ENCODE assay signal across 18 cellular contexts in the genomic region with DNA sequence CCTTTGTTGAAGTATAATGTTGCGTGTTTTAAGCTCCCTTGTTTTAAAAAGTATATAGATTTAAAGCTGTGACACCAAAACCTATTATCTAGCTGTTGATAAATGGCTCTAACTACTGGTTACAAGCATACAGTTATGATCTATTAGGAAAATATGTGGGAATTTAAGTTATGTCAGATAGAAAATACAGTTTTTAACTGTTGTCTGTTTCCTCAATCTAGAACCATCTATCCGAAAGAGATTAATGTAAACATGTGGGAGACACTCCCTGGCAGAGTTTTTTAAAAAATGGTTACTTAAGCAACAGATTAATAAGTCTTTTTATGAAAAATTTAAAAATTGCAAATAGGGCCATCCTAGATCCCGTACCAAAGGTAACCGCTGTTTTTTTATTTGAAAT. TPM values are rescaled to one million over a fixed set of nuclear protein-coding genes. Genes with fewer than 3 reads are reported as not detected.
DNase-seq lines count a peak whose midpoint lies in the region; ATAC-seq and TF ChIP-seq lines count a peak whose summit lies in the region.
"Had no signal": no experiment of that assay in that cellular context is flagged by ENCODE, and none has a peak within 500 bp of the region (broad histone marks: within the 10 kb centered on the region; RNA-seq: fewer than 3 reads in every experiment).

No MANE protein-coding gene starts in this region.

- H3K4me1 ChIP-seq in ovary (ENCODE audit: insufficient read depth) = no peaks in the 10 kb centered on the region
- H3K4me1 ChIP-seq in effector memory CD4-positive, alpha-beta T cell (ENCODE audit: control insufficient read depth, insufficient read depth, low read length, poor library complexity, severe bottlenecking) = no peaks in the 10 kb centered on the region
- H3K4me1 ChIP-seq: BE2C had no signal

- WGBS in ovary, 3 donors = 83 to 87% (median 85%) methylated on average over 4 of the region's 4 CpGs

- no peaks in the 10 kb centered on the region for H3K9me3 ChIP-seq in SK-N-MC (ENCODE audit: low read depth, low read length)
- no peaks in the 10 kb centered on the region for H3K9me3 ChIP-seq in T-helper 17 cell (ENCODE audit: control insufficient read depth, low read length, poor library complexity, severe bottlenecking)
- H3K9me3 ChIP-seq in ovary = no peaks in the 10 kb centered on the region
- H3K9me3 ChIP-seq in effector memory CD4-positive, alpha-beta T cell (ENCODE audit: control insufficient read depth, low read length) = no peaks in the 10 kb centered on the region
- H3K9me3 ChIP-seq: BE2C had no signal

- peak overlapping the region; percentile 39 for H3K27ac ChIP-seq in SK-N-MC
- no peak overlapping the region for H3K27ac ChIP-seq in ovary
- no peak overlapping the region for H3K27ac ChIP-seq in effector memory CD4-positive, alpha-beta T cell (ENCODE audit: insufficient read depth, low read length, poor library complexity, severe bottlenecking)

- H3K27ac Mint-ChIP-seq in T-helper 17 cell (peak overlapping the region; percentile 6), mesothelial cell of epicardium (peak overlapping the region; percentile 83), progenitor cell of endocrine pancreas (peak overlapping the region; percentile 62)

- no peak for TF ChIP-seq EP300 in ovary (IDR thresholded peaks at IDR 0.05)

- H3K27me3 ChIP-seq in ovary = no peaks in the 10 kb centered on the region
- no peaks in the 10 kb centered on the region for H3K27me3 ChIP-seq in effector memory CD4-positive, alpha-beta T cell (replicated peaks; ENCODE audit: control insufficient read depth, insufficient read depth, low read length, poor library complexity, severe bottlenecking)
- H3K27me3 ChIP-seq: BE2C had no signal

- DNase-seq in SK-N-MC (ENCODE audit: low read depth, low spot score) = no peak
- no peak for DNase-seq in T-helper 17 cell
- DNase-seq in mesothelial cell of epicardium (ENCODE audit: low spot score in 2 of 2, unreplicated experiment in 2 of 2) = no peak
- DNase-seq in progenitor cell of endocrine pancreas (ENCODE audit: low spot score, unreplicated experiment) = no peak
- DNase-seq in SHP77 (lab: John Stamatoyannopoulos, UW) = no peak
- no peak for DNase-seq in ovary
- no peak for DNase-seq in effector memory CD4-positive, alpha-beta T cell
- DNase-seq: ACHN; BE2C; C1 segment of cervical spinal cord; CD4-positive, CD25-positive, alpha-beta regulatory T cell; CD8-positive, alpha-beta memory T cell; COR-L47; DMS 273 treated with DMSO at 0.1 percent for 48 hours; DMS53; DND-41; EL; H9 had no signal

- H3K27me3 Mint-ChIP-seq in T-helper 17 cell = no peaks in the 10 kb centered on the region
- H3K27me3 Mint-ChIP-seq in mesothelial cell of epicardium (ENCODE audit: low read depth) = no peaks in the 10 kb centered on the region
- no peaks in the 10 kb centered on the region for H3K27me3 Mint-ChIP-seq in progenitor cell of endocrine pancreas
- H3K27me3 Mint-ChIP-seq: CD4-positive, CD25-positive, alpha-beta regulatory T cell; CD8-positive, alpha-beta memory T cell had no signal

- H3K36me3 Mint-ChIP-seq in T-helper 17 cell (ENCODE audit: low read depth) (no peaks in the 10 kb centered on the region), mesothelial cell of epicardium (peaks cover 7% of the 10 kb centered on the region), progenitor cell of endocrine pancreas (ENCODE audit: insufficient read depth) (peaks cover 8% of the 10 kb centered on the region)

- TF ChIP-seq CTCF in mesothelial cell of epicardium (IDR thresholded peaks at IDR 0.05; ENCODE audit: unreplicated experiment) (no peak), progenitor cell of endocrine pancreas (IDR thresholded peaks at IDR 0.05; ENCODE audit: unreplicated experiment) (no peak), ovary (IDR thresholded peaks at IDR 0.05) (no peak)

- H3K36me3 ChIP-seq in SK-N-MC (ENCODE audit: insufficient read depth, low read length) (peaks cover 45% of the 10 kb centered on the region), ovary (no peaks in the 10 kb centered on the region)
- H3K36me3 ChIP-seq in effector memory CD4-positive, alpha-beta T cell (ENCODE audit: control insufficient read depth, insufficient read depth, low read length) = no peaks in the 10 kb centered on the region

- ATAC-seq in T-helper 17 cell = no peak

- H3K4me3 ChIP-seq in SK-N-MC (no peak overlapping the region), ovary (no peak overlapping the region)
- no peak overlapping the region for H3K4me3 ChIP-seq in effector memory CD4-positive, alpha-beta T cell (ENCODE audit: insufficient read depth, low read depth, low read length, poor library complexity, severe bottlenecking)

- H3K4me1 Mint-ChIP-seq in T-helper 17 cell (peaks cover 5% of the 10 kb centered on the region), mesothelial cell of epicardium (peaks cover 12% of the 10 kb centered on the region), progenitor cell of endocrine pancreas (ENCODE audit: low read depth) (no peaks in the 10 kb centered on the region)

- intact Hi-C loops in ovary (cut with DNase I) = no loop called here

- H3K9me3 Mint-ChIP-seq in mesothelial cell of epicardium (no peaks in the 10 kb centered on the region), progenitor cell of endocrine pancreas (ENCODE audit: low read depth) (no peaks in the 10 kb centered on the region)
- H3K9me3 Mint-ChIP-seq: CD4-positive, CD25-positive, alpha-beta regulatory T cell; CD8-positive, alpha-beta memory T cell; H9 had no signal

- no peak overlapping the region for H3K4me3 Mint-ChIP-seq in T-helper 17 cell
- no peak overlapping the region for H3K4me3 Mint-ChIP-seq in mesothelial cell of epicardium
- no peak overlapping the region for H3K4me3 Mint-ChIP-seq in progenitor cell of endocrine pancreas (ENCODE audit: low read depth)
- H3K4me3 Mint-ChIP-seq: CD4-positive, CD25-positive, alpha-beta regulatory T cell; CD8-positive, alpha-beta memory T cell; H9 had no signal

- no peak for TF ChIP-seq POLR2A in ovary (IDR thresholded peaks at IDR 0.05)

- peak overlapping the region; percentile 37 for H3K9ac ChIP-seq in SK-N-MC (ENCODE audit: insufficient read length)

RNA-seq across cellular contexts. Expression of a gene that starts 8.2 kb away (rescaled TPM):
- total RNA-seq in T-helper 17 cell (100 to 1,000 TPM; 209 to 250 TPM), mesothelial cell of epicardium (148 to 149 TPM (median 149 TPM) in 3 replicates), progenitor cell of endocrine pancreas (149 and 157 TPM in 2 replicates), ovary (100 to 1,000 TPM; 196 to 516 (median 284) TPM)
- 100 to 1,000 TPM; 657 to 712 TPM for polyA plus RNA-seq in ovary

RNA-seq across cellular contexts. Expression of a gene that starts 8.3 kb away (rescaled TPM):
- total RNA-seq in T-helper 17 cell (10 to 100 TPM; 30.0 to 34.5 TPM), mesothelial cell of epicardium (18.7 to 20.3 TPM (median 19.2 TPM) in 3 replicates), progenitor cell of endocrine pancreas (21.4 and 24.7 TPM in 2 replicates), ovary (10 to 100 TPM; 23.0 to 45.1 (median 28.1) TPM)
- 10 to 100 TPM; 15.9 to 21.4 TPM for polyA plus RNA-seq in ovary

RNA-seq across cellular contexts. Expression of a gene that starts 13.5 kb away (rescaled TPM):
- 10 to 100 TPM in 1 of 2 donors, 1 to 10 TPM in 1; 7.4 to 10.3 TPM for total RNA-seq in T-helper 17 cell
- 8.8 to 10.9 TPM (median 9.2 TPM) in 3 replicates for total RNA-seq in mesothelial cell of epicardium
- 15.6 and 16.4 TPM in 2 replicates for total RNA-seq in progenitor cell of endocrine pancreas
- 1 to 10 TPM; 4.1 to 8.0 (median 6.5) TPM for total RNA-seq in ovary
- 1 to 10 TPM; 4.3 to 4.8 TPM for polyA plus RNA-seq in ovary

RNA-seq across cellular contexts. Expression of a gene that starts 22.8 kb away (rescaled TPM):
- 10 to 100 TPM; 25.7 to 34.0 TPM for total RNA-seq in T-helper 17 cell
- 10.8 to 11.8 TPM (median 11.5 TPM) in 3 replicates for total RNA-seq in mesothelial cell of epicardium
- 18.9 and 20.5 TPM in 2 replicates for total RNA-seq in progenitor cell of endocrine pancreas
- 10 to 100 TPM in 2 of 7 donors, 1 to 10 TPM in 5; 5.5 to 19.3 (median 6.8) TPM for total RNA-seq in ovary
- polyA plus RNA-seq in ovary = 1 to 10 TPM; 3.3 to 5.5 TPM

RNA-seq across cellular contexts. Expression of a gene that starts 26.1 kb away (rescaled TPM):
- total RNA-seq in T-helper 17 cell (1,000 to 10,000 TPM; 3,969 to 4,133 TPM), mesothelial cell of epicardium (1,338 to 1,394 TPM (median 1,392 TPM) in 3 replicates), progenitor cell of endocrine pancreas (1,117 and 1,256 TPM in 2 replicates), ovary (over 10,000 TPM in 2 of 7 donors, 1,000 to 10,000 TPM in 5; 1,810 to 35,664 (median 2,389) TPM)
- 1,000 to 10,000 TPM; 2,089 to 4,585 TPM for polyA plus RNA-seq in ovary

Comparison
In these comparisons a context has a peak if more than half of its experiments do, and no peak if none do; other contexts are left out.
1. H3K27ac Mint-ChIP-seq: peak in every context shown above with its lines; median percentile 83 in mesothelial cell of epicardium; 62 in progenitor cell of endocrine pancreas; 6 in T-helper 17 cell.